In the genomic region with DNA sequence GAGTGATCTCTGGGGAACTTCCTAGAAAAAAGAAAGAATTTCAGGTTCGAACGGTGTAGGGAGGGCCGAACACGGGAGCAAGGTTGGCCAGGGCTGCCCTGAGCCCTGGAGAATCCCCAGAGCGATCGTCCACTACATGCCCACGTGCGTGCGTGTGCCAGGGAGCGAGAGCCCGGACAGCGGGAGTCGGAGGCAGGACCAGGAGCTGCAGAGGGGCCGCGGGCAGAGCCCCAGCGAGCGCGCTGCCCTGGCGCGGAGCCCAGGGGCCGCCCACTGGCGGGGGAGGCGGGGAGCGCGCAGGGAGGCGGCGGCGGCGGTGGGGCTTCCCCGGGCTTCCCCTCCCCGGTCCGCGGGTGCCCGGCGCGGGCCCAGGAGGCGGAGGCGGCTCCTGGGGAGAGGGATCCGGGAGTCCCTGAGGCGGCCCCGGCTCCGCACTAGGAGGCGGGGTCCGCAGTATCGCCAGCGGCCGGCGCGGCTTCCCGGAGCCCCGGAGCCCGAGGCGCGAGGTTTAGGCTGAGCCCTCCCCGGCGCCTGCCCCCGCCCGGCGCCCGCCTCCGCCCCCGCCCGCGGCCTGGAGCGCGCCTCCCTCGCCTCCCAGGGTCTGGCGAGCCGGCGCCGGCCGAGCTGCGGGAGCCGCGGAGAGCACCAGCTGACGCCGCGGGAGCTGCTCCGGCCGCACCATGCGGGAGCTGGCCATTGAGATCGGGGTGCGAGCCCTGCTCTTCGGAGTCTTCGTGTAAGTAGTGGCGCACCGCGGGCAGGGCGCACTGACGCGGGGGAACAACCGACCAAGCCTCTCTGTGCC, we compare ENCODE assay signal across 8 cellular contexts. TPM values are rescaled to one million over a fixed set of nuclear protein-coding genes. Genes with fewer than 3 reads are reported as not detected.
DNase-seq lines count a peak whose midpoint lies in the region; ATAC-seq lines count a peak whose summit lies in the region.

A gene (plus strand): TSS at position 602 of the 805 bp plus-strand sequence. CDS start 79 bp downstream, at position 681.

- no peak within 1 kb of the TSS for H3K27ac Mint-ChIP-seq in CD4-positive, alpha-beta memory T cell

- CTCF ChIA-PET in CD4-positive, alpha-beta memory T cell (lab: Charles Lee; ENCODE audit: partially characterized antibody) = no interaction called here

- H3K4me1 ChIP-seq in HUES6 (ENCODE audit: control insufficient read depth, insufficient read depth, low read length) (peaks cover 9% of the 10 kb centered on the region), iPS-20b (ENCODE audit: insufficient read depth, low read length) (no peaks in the 10 kb centered on the region; the same call in 1 of the 2 replicates)
- H3K4me1 ChIP-seq in CD4-positive, alpha-beta memory T cell (ENCODE audit: insufficient read depth, low read length) = no peaks in the 10 kb centered on the region

- H3K9me3 ChIP-seq in HUES6 (ENCODE audit: control insufficient read depth, insufficient read depth, low read depth, low read length) (no peaks in the 10 kb centered on the region), iPS-20b (ENCODE audit: insufficient read depth, low read depth, low read length) (no peaks in the 10 kb centered on the region)
- no peaks in the 10 kb centered on the region for H3K9me3 ChIP-seq in CD4-positive, alpha-beta memory T cell (ENCODE audit: control insufficient read depth in 1 of 2, low read length in 2 of 2)

- DNase-seq in EL (peak; percentile 53), astrocyte of the hippocampus (ENCODE audit: low read depth, low spot score) (peak; percentile 91), skeletal muscle cell (ENCODE audit: low read depth) (no peak)
- DNase-seq in CD4-positive, alpha-beta memory T cell = no peak
- no peak for DNase-seq in activated CD4-positive, alpha-beta T cell treated with anti-CD3 and anti-CD28 coated beads, Interleukin-2, amount 50 U/mL, for 1 hour

- POLR2A ChIA-PET in CD4-positive, alpha-beta memory T cell (lab: Charles Lee; ENCODE audit: partially characterized antibody) = no interaction called here

- H3K27ac ChIP-seq in HUES6 (ENCODE audit: low read depth, low read length) (no peak within 1 kb of the TSS), iPS-20b (ENCODE audit: low read length) (no peak within 1 kb of the TSS)
- H3K27ac ChIP-seq in CD4-positive, alpha-beta memory T cell (ENCODE audit: low read depth, low read length) = no peak within 1 kb of the TSS

- H3K4me3 Mint-ChIP-seq in CD4-positive, alpha-beta memory T cell = peak within 1 kb of the TSS in 1 of 8 donors; percentile 71

- no peak for ATAC-seq in HG02610 (IDR thresholded peaks at IDR 0.05; ENCODE audit: unreplicated experiment)

- H3K4me1 Mint-ChIP-seq in CD4-positive, alpha-beta memory T cell = peaks cover 0 to 3% (median under 1%) of the 10 kb centered on the region in 4 donors

- H3K9ac ChIP-seq in HUES6 (ENCODE audit: low read length) (peak within 1 kb of the TSS; percentile 69), iPS-20b (ENCODE audit: low read depth, low read length) (no peak within 1 kb of the TSS)

- H3K4me3 ChIP-seq in HUES6 (ENCODE audit: low read depth, low read length) = peak within 1 kb of the TSS; percentile 74
- peak within 1 kb of the TSS; percentile 70 for H3K4me3 ChIP-seq in iPS-20b (ENCODE audit: low read length)
- peak within 1 kb of the TSS; percentile 53 for H3K4me3 ChIP-seq in skeletal muscle cell (ENCODE audit: low read depth, low read length)
- H3K4me3 ChIP-seq in CD4-positive, alpha-beta memory T cell (ENCODE audit: low read length in 2 of 2) = no peak within 1 kb of the TSS

- peaks cover 0 to 8% (median 3%) of the 10 kb centered on the region in 8 donors for H3K9me3 Mint-ChIP-seq in CD4-positive, alpha-beta memory T cell

- peaks cover 12 to 24% of the 10 kb centered on the region in 2 donors for H3K27me3 Mint-ChIP-seq in CD4-positive, alpha-beta memory T cell

- H3K27me3 ChIP-seq in HUES6 (ENCODE audit: control insufficient read depth, insufficient read depth, low read length) (peaks cover 79% of the 10 kb centered on the region), iPS-20b (ENCODE audit: insufficient read depth, low read length) (peaks cover 66% of the 10 kb centered on the region)
- peaks cover 3% of the 10 kb centered on the region for H3K27me3 ChIP-seq in CD4-positive, alpha-beta memory T cell (ENCODE audit: insufficient read depth, low read length)

- intact Hi-C loops in CD4-positive, alpha-beta memory T cell (cut with micrococcal nuclease) = no loop called here

- no peaks in the 10 kb centered on the region for H3K36me3 Mint-ChIP-seq in CD4-positive, alpha-beta memory T cell

- no peaks in the 10 kb centered on the region for H3K36me3 ChIP-seq in HUES6 (ENCODE audit: control insufficient read depth, insufficient read depth, low read length)
- H3K36me3 ChIP-seq in iPS-20b (ENCODE audit: insufficient read depth, low read depth, low read length) = no peaks in the 10 kb centered on the region
- no peaks in the 10 kb centered on the region for H3K36me3 ChIP-seq in CD4-positive, alpha-beta memory T cell (ENCODE audit: insufficient read depth, low read length)

RNA-seq across cellular contexts. Expression of the gene that starts here (rescaled TPM):
- not detected for total RNA-seq in CD4-positive, alpha-beta memory T cell
- polyA plus RNA-seq in CD4-positive, alpha-beta memory T cell = not detected

Comparison
In these comparisons a context has a peak if more than half of its experiments do, and no peak if none do; other contexts are left out.
1. DNase-seq: peak in EL (single experiment) and astrocyte of the hippocampus (single experiment); none in skeletal muscle cell (single experiment), CD4-positive, alpha-beta memory T cell (0 of 5) and activated CD4-positive, alpha-beta T cell treated with anti-CD3 and anti-CD28 coated beads, Interleukin-2, amount 50 U/mL, for 1 hour (single experiment).
2. H3K4me3 ChIP-seq: peak in HUES6 (single experiment), iPS-20b (single experiment) and skeletal muscle cell (single experiment); none in CD4-positive, alpha-beta memory T cell (0 of 2).